In the genomic region with DNA sequence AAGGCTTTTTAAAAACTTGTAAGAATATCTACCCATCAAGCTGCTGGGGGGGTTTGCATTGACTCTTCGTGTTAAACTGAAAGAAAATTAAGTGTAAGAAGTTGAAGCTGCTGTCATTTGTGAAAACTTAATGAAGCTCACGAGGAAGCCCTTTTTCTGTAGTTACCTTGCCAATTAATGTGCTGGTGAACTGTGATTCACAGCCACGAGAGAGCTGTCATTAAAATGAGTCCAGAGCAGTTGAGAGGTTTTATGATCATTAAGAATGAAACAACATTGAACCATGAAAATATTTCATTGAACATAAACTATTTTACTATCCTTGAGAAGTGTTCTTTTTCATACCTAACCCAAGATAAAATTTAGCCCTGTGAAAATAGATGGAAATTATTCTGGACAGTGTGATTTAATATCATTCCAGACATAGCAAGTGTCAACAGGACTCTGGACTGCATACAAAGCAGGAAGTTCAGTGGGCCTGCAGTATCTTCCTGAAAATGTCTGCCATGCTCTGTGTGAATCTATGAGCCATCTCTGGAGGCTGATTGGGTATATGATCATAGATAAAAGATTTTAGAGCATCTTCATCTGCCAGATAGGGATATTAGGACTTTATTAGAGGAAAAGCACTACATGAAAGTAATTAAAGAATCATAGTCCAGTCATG, we compare ENCODE assay signal across 29 cellular contexts. TPM values are rescaled to one million over a fixed set of nuclear protein-coding genes. Genes with fewer than 3 reads are reported as not detected.
DNase-seq lines count a peak whose midpoint lies in the region; ATAC-seq and TF ChIP-seq lines count a peak whose summit lies in the region.
"Had no signal": no experiment of that assay in that cellular context is flagged by ENCODE, and none has a peak within 500 bp of the region (broad histone marks: within the 10 kb centered on the region; RNA-seq: fewer than 3 reads in every experiment).

No MANE protein-coding gene starts in this region.

- peaks cover 16% of the 10 kb centered on the region for H3K36me3 Mint-ChIP-seq in activated CD8-positive, alpha-beta memory T cell treated with anti-CD3 and anti-CD28 coated beads, Interleukin-2, amount 10 ng/mL, durations not matched to agents 7 days and 5 days
- H3K36me3 Mint-ChIP-seq in stimulated activated effector memory CD8-positive, alpha-beta T cell treated with anti-CD3 and anti-CD28 coated beads, Interleukin-12 subunit alpha, Interleukin-12 subunit beta, amount 100 ng/mL, for 72 hours, result peaks cover 29% of the 10 kb centered on the region

- peaks cover 16% of the 10 kb centered on the region for H3K4me1 Mint-ChIP-seq in activated CD8-positive, alpha-beta memory T cell treated with anti-CD3 and anti-CD28 coated beads, Interleukin-2, amount 10 ng/mL, durations not matched to agents 7 days and 5 days
- peaks cover 6% of the 10 kb centered on the region for H3K4me1 Mint-ChIP-seq in stimulated activated effector memory CD8-positive, alpha-beta T cell treated with anti-CD3 and anti-CD28 coated beads, Interleukin-12 subunit alpha, Interleukin-12 subunit beta, amount 100 ng/mL, for 72 hours
- H3K4me1 Mint-ChIP-seq: brain had no signal

- H3K4me3 Mint-ChIP-seq in activated CD8-positive, alpha-beta memory T cell treated with anti-CD3 and anti-CD28 coated beads, Interleukin-2, amount 10 ng/mL, durations not matched to agents 7 days and 5 days, result peak overlapping the region; percentile 58
- no peak overlapping the region for H3K4me3 Mint-ChIP-seq in stimulated activated effector memory CD8-positive, alpha-beta T cell treated with anti-CD3 and anti-CD28 coated beads, Interleukin-12 subunit alpha, Interleukin-12 subunit beta, amount 100 ng/mL, for 72 hours
- H3K4me3 Mint-ChIP-seq: activated T-cell treated with anti-CD3 and anti-CD28 coated beads, Interleukin-2, amount 50 U/mL, for 4 hours had no signal

- peaks cover 14% of the 10 kb centered on the region for H3F3A ChIP-seq in MM.1S (ENCODE audit: insufficient read depth, low read length)

- H3K9me3 ChIP-seq in MM.1S (replicated peaks; ENCODE audit: insufficient read depth, low read length) (no peaks in the 10 kb centered on the region), tibial nerve (no peaks in the 10 kb centered on the region)
- H3K9me3 ChIP-seq: MG63, Peyer's patch, right lobe of liver, vagina had no signal

- H3K4me1 ChIP-seq in MM.1S (ENCODE audit: low read length), result peaks cover 25% of the 10 kb centered on the region
- peaks cover 0 to 10% (median 0%) of the 10 kb centered on the region in 4 donors for H3K4me1 ChIP-seq in tibial nerve
- H3K4me1 ChIP-seq: parathyroid adenoma, Peyer's patch, right lobe of liver, vagina had no signal

- no peaks in the 10 kb centered on the region for H3K9me3 Mint-ChIP-seq in activated CD8-positive, alpha-beta memory T cell treated with anti-CD3 and anti-CD28 coated beads, Interleukin-2, amount 10 ng/mL, durations not matched to agents 7 days and 5 days (ENCODE audit: low read depth)
- no peaks in the 10 kb centered on the region for H3K9me3 Mint-ChIP-seq in stimulated activated effector memory CD8-positive, alpha-beta T cell treated with anti-CD3 and anti-CD28 coated beads, Interleukin-12 subunit alpha, Interleukin-12 subunit beta, amount 100 ng/mL, for 72 hours
- H3K9me3 Mint-ChIP-seq: activated T-cell treated with anti-CD3 and anti-CD28 coated beads, Interleukin-2, amount 50 U/mL, for 4 hours; brain had no signal

- TF ChIP-seq POLR2A in tibial nerve (IDR thresholded peaks at IDR 0.05), result no peak

- DNase-seq in activated CD8-positive, alpha-beta memory T cell treated with anti-CD3 and anti-CD28 coated beads, Interleukin-2, amount 10 ng/mL, durations not matched to agents 7 days and 5 days, result no peak
- DNase-seq in activated CD8-positive, alpha-beta memory T cell treated with anti-CD3 and anti-CD28 coated beads for 24 hours, result no peak
- DNase-seq in MM.1S, result no peak
- DNase-seq in fibroblast of villous mesenchyme (ENCODE audit: low read depth), result peak; percentile 8
- DNase-seq in stimulated activated effector memory CD8-positive, alpha-beta T cell treated with anti-CD3 and anti-CD28 coated beads, Interleukin-12 subunit alpha, Interleukin-12 subunit beta, amount 100 ng/mL, for 72 hours (ENCODE audit: low spot score in 2 of 2), result no peak
- DNase-seq in activated CD4-positive, CD25-positive, alpha-beta regulatory T cell treated with anti-CD3 and anti-CD28 coated beads, Interleukin-2, amount 50 U/mL, for 72 hours, result no peak
- no peak for DNase-seq in AG08396 (ENCODE audit: low spot score)
- no peak for DNase-seq in tibial nerve (ENCODE audit: low spot score in 2 of 2)
- DNase-seq: activated naive CD4-positive, alpha-beta T cell; activated T-cell treated with anti-CD3 and anti-CD28 coated beads, Interleukin-2, amount 50 U/mL, for 4 hours; glutamatergic neuron; KG1; kidney glomerular epithelial cell; MG63; NCI-H2029; NCI-H524 treated with DMSO at 0.1 percent for 48 hours; right lobe of liver; SIG-M5; stimulated activated CD4-positive, alpha-beta T cell treated with anti-CD3 and anti-CD28 coated beads, Interleukin-12 subunit alpha, Interleukin-12 subunit beta, amount 100 ng/mL, for 4 hours; stimulated activated naive CD4-positive, alpha-beta T cell treated with Interleukin-2 at 50 U/mL for 16 hours; T1000; WERI-Rb-1 had no signal

- H3K36me3 ChIP-seq in MM.1S (replicated peaks; ENCODE audit: insufficient read depth, low read length) (no peaks in the 10 kb centered on the region), tibial nerve (peaks cover 0 to 32% (median 0%) of the 10 kb centered on the region in 3 donors)
- H3K36me3 ChIP-seq: right lobe of liver, vagina had no signal

- H4K20me1 ChIP-seq in MM.1S (ENCODE audit: insufficient read depth, low read length), result no peaks in the 10 kb centered on the region

- H3K9ac ChIP-seq in MM.1S (ENCODE audit: low read length), result peak overlapping the region; percentile 37; the same call in 1 of the 2 replicates
- H3K9ac ChIP-seq: parathyroid adenoma had no signal

- H3K9me2 ChIP-seq in MM.1S (replicated peaks; ENCODE audit: insufficient read depth, low read length), result no peaks in the 10 kb centered on the region

- 71 to 75% methylated on average over 3 of the region's 3 CpGs for WGBS in tibial nerve, 2 donors

- H3K27ac ChIP-seq in MM.1S (ENCODE audit: low read length) (peak overlapping the region; percentile 68; the same call in 1 of the 2 replicates), tibial nerve (no peak overlapping the region)
- H3K27ac ChIP-seq: parathyroid adenoma, right lobe of liver, vagina, WERI-Rb-1 had no signal

- no peak for TF ChIP-seq EP300 in tibial nerve (IDR thresholded peaks at IDR 0.05)

- H3K79me2 ChIP-seq in MM.1S (ENCODE audit: low read length), result no peaks in the 10 kb centered on the region
- H3K79me2 ChIP-seq: parathyroid adenoma had no signal

- no peak for ATAC-seq in activated CD8-positive, alpha-beta memory T cell treated with anti-CD3 and anti-CD28 coated beads, Interleukin-2, amount 10 ng/mL, durations not matched to agents 7 days and 5 days
- ATAC-seq in stimulated activated effector memory CD8-positive, alpha-beta T cell treated with anti-CD3 and anti-CD28 coated beads, Interleukin-12 subunit alpha, Interleukin-12 subunit beta, amount 100 ng/mL, for 72 hours, result no peak
- ATAC-seq: activated T-cell treated with anti-CD3 and anti-CD28 coated beads, Interleukin-2, amount 50 U/mL, for 4 hours; HCT116 had no signal

- no peak for TF ChIP-seq CTCF in MM.1S (IDR thresholded peaks at IDR 0.05; ENCODE audit: low read length)
- no peak for TF ChIP-seq CTCF in fibroblast of villous mesenchyme (IDR thresholded peaks at IDR 0.05; ENCODE audit: insufficient read depth, low read depth, low read length)
- no peak for TF ChIP-seq CTCF in tibial nerve (IDR thresholded peaks at IDR 0.05)

- peak overlapping the region; percentile 50 for H3K4me3 ChIP-seq in MM.1S (ENCODE audit: low read length)
- H3K4me3 ChIP-seq in fibroblast of villous mesenchyme (ENCODE audit: low read depth, low read length), result no peak overlapping the region
- H3K4me3 ChIP-seq in tibial nerve, result no peak overlapping the region
- H3K4me3 ChIP-seq: lung, MG63, Peyer's patch, right lobe of liver, vagina had no signal

- H3K4me2 ChIP-seq in MM.1S (ENCODE audit: low read depth, low read length), result peak overlapping the region; percentile 73

- CTCF ChIA-PET in activated CD8-positive, alpha-beta memory T cell treated with anti-CD3 and anti-CD28 coated beads, Interleukin-2, amount 10 ng/mL, durations not matched to agents 7 days and 5 days (lab: Charles Lee), result no interaction called here

- H2AFZ ChIP-seq in MM.1S (ENCODE audit: low read length), result peak overlapping the region; percentile 53
- H2AFZ ChIP-seq: parathyroid adenoma had no signal

- no peaks in the 10 kb centered on the region for H3K27me3 Mint-ChIP-seq in activated CD8-positive, alpha-beta memory T cell treated with anti-CD3 and anti-CD28 coated beads, Interleukin-2, amount 10 ng/mL, durations not matched to agents 7 days and 5 days
- H3K27me3 Mint-ChIP-seq: B cell, brain had no signal

- peak overlapping the region; percentile 81 for H3K27ac Mint-ChIP-seq in activated CD8-positive, alpha-beta memory T cell treated with anti-CD3 and anti-CD28 coated beads, Interleukin-2, amount 10 ng/mL, durations not matched to agents 7 days and 5 days
- peak overlapping the region; percentile 46 for H3K27ac Mint-ChIP-seq in stimulated activated effector memory CD8-positive, alpha-beta T cell treated with anti-CD3 and anti-CD28 coated beads, Interleukin-12 subunit alpha, Interleukin-12 subunit beta, amount 100 ng/mL, for 72 hours
- H3K27ac Mint-ChIP-seq: B cell had no signal

- H3K27me3 ChIP-seq in MM.1S (replicated peaks; ENCODE audit: insufficient read depth, low read length) (no peaks in the 10 kb centered on the region), tibial nerve (no peaks in the 10 kb centered on the region)
- H3K27me3 ChIP-seq: MG63, Peyer's patch, right lobe of liver, vagina had no signal

RNA-seq across cellular contexts. Expression of a gene that starts 53.8 kb away (rescaled TPM):
- 10 to 100 TPM in 1 of 2 experiments, 1 to 10 TPM in 1; 8.9 to 10.2 TPM for total RNA-seq in activated CD8-positive, alpha-beta memory T cell treated with anti-CD3 and anti-CD28 coated beads, Interleukin-2, amount 10 ng/mL, durations not matched to agents 7 days and 5 days
- total RNA-seq in fibroblast of villous mesenchyme (22.5 and 30.0 TPM in 2 replicates), tibial nerve (10 to 100 TPM; 19.4 to 95.7 (median 39.6) TPM)
